In genomic region chr18:28125051-28125450, GRCh38 we compare ENCODE assay signal across 18 cellular contexts. TPM values are rescaled to one million over a fixed set of nuclear protein-coding genes. Genes with fewer than 3 reads are reported as not detected.
DNase-seq lines count a peak whose midpoint lies in the region; ATAC-seq, FAIRE-seq and TF ChIP-seq lines count a peak whose summit lies in the region.
"Had no signal": no experiment of that assay in that cellular context is flagged by ENCODE, and none has a peak within 500 bp of the region (broad histone marks: within the 10 kb centered on the region; RNA-seq: fewer than 3 reads in every experiment).

No MANE protein-coding gene starts in this region.

- in situ Hi-C loops in HepG2 (cut with HindIII; ENCODE audit: extremely low pct_ligation_motif_present, low pct_unique_long_range_greater_than_20kb), result no loop called here

- WGBS in HepG2 (ENCODE audit: low lambda C conversion rate), result 96% methylated on average over 3 of the region's 3 CpGs
- WGBS in right lobe of liver (ENCODE audit: insufficient coverage, low coverage, low lambda C conversion rate, missing lambda C conversion rate), result 65% methylated on average over 3 of the region's 3 CpGs
- 73% methylated on average over 3 of the region's 3 CpGs for WGBS in smooth muscle cell (ENCODE audit: low lambda C conversion rate)
- WGBS in ovary, 3 donors, result 18 to 33% (median 19%) methylated on average over 3 of the region's 3 CpGs

- H3K27me3 Mint-ChIP-seq in brain, result no peaks in the 10 kb centered on the region

- H3K79me2 ChIP-seq in HepG2 (ENCODE audit: insufficient read depth, low read length), result peaks cover 7% of the 10 kb centered on the region
- peaks cover 95% of the 10 kb centered on the region for H3K79me2 ChIP-seq in smooth muscle cell (ENCODE audit: low read depth)

- H3K4me3 ChIP-seq in HepG2 (replicated peaks in 1 of 3; ENCODE audit: insufficient read depth in 1 of 3, low read depth in 2 of 3, low read length in 3 of 3) (no peak overlapping the region), right lobe of liver (no peak overlapping the region), fibroblast of villous mesenchyme (ENCODE audit: low read depth, low read length) (no peak overlapping the region), smooth muscle cell (no peak overlapping the region), ovary (no peak overlapping the region)
- H3K4me3 ChIP-seq: PC-9 had no signal

- H3K36me3 ChIP-seq in HepG2 (replicated peaks in 1 of 2; ENCODE audit: control insufficient read depth in 1 of 2, insufficient read depth in 2 of 2, low read length in 2 of 2) (no peaks in the 10 kb centered on the region), right lobe of liver (no peaks in the 10 kb centered on the region), smooth muscle cell (ENCODE audit: low read depth) (no peaks in the 10 kb centered on the region), ovary (no peaks in the 10 kb centered on the region)

- no TSS peak for BruUV-seq in HepG2 (replicated peaks; lab: Mats Ljungman, UMichigan)

- H3K27ac Mint-ChIP-seq in brain, result peak overlapping the region in 4 of 5 experiments; percentile 54 to 90 (median 74)
- H3K27ac Mint-ChIP-seq: CD8-positive, alpha-beta T cell had no signal

- POLR2A ChIA-PET in HepG2 (lab: Yijun Ruan, JAX), result no interaction called here

- H3K4me2 ChIP-seq in HepG2 (ENCODE audit: low read depth, low read length) (no peak overlapping the region), smooth muscle cell (no peak overlapping the region)
- H3K4me2 ChIP-seq: PC-9 had no signal

- H3K4me3 Mint-ChIP-seq in brain, result peak overlapping the region in 2 of 5 experiments; percentile 40 to 74
- H3K4me3 Mint-ChIP-seq: CD8-positive, alpha-beta T cell had no signal

- no peak for TF ChIP-seq POLR2A in HepG2 (IDR thresholded peaks at IDR 0.05; ENCODE audit: insufficient read depth in 1 of 2, low read depth in 2 of 2, low read length in 2 of 2)
- TF ChIP-seq POLR2A in right lobe of liver (IDR thresholded peaks at IDR 0.05), result no peak
- no peak for TF ChIP-seq POLR2A in ovary (IDR thresholded peaks at IDR 0.05)

- peaks cover 90% of the 10 kb centered on the region for H3K4me1 Mint-ChIP-seq in brain

- FAIRE-seq in HepG2 (lab: Jason Lieb, UNC), result no peak

- TF ChIP-seq RAD21 in HepG2 (CRISPR knock-in tag; IDR thresholded peaks at IDR 0.05), result no peak

- ATAC-seq in HepG2 (no peak), right lobe of liver (no peak), GM21528 (IDR thresholded peaks at IDR 0.05; ENCODE audit: low FRiP score, unreplicated experiment) (no peak)
- ATAC-seq: CD8-positive, alpha-beta T cell had no signal

- TF ChIP-seq CTCF in HepG2 (CRISPR knock-in tag; IDR thresholded peaks at IDR 0.05), result no peak
- no peak for TF ChIP-seq CTCF in right lobe of liver (IDR thresholded peaks at IDR 0.05)
- TF ChIP-seq CTCF in brain (conservative IDR thresholded peaks at IDR 0.05), result no peak
- TF ChIP-seq CTCF in fibroblast of villous mesenchyme (IDR thresholded peaks at IDR 0.05; ENCODE audit: insufficient read depth, low read depth, low read length), result no peak
- TF ChIP-seq CTCF in smooth muscle cell (IDR thresholded peaks at IDR 0.05; ENCODE audit: borderline replicate concordance, insufficient read depth, poor library complexity, severe bottlenecking), result no peak
- no peak for TF ChIP-seq CTCF in ovary (IDR thresholded peaks at IDR 0.05)

- H3K9me3 ChIP-seq in HepG2 (ENCODE audit: low read length), result no peaks in the 10 kb centered on the region
- H3K9me3 ChIP-seq in right lobe of liver, result no peaks in the 10 kb centered on the region
- no peaks in the 10 kb centered on the region for H3K9me3 ChIP-seq in smooth muscle cell (replicated peaks; ENCODE audit: low read depth)
- no peaks in the 10 kb centered on the region for H3K9me3 ChIP-seq in ovary

- intact Hi-C loops in HepG2 (cut with micrococcal nuclease; ENCODE audit: unreplicated experiment) (loop anchor here (5.0 kb wide), 1 partner anchor 113 kb away; no protein-coding TSS in a partner anchor), right lobe of liver (cut with DNase I) (no loop called here), ovary (cut with DNase I) (no loop called here)

- H3F3A ChIP-seq in smooth muscle cell (ENCODE audit: low read depth), result peaks cover 5% of the 10 kb centered on the region

- H3K36me3 Mint-ChIP-seq in brain, result peaks cover 21% of the 10 kb centered on the region
- H3K36me3 Mint-ChIP-seq: CD8-positive, alpha-beta T cell had no signal

- H4K20me1 ChIP-seq in HepG2 (ENCODE audit: insufficient read depth, low read length) (no peaks in the 10 kb centered on the region), smooth muscle cell (ENCODE audit: low read depth) (peaks cover 15% of the 10 kb centered on the region)

- DNase-seq in HepG2 (ENCODE audit: low spot score) (no peak), right lobe of liver (no peak), fibroblast of villous mesenchyme (ENCODE audit: low read depth) (peak; percentile 27), smooth muscle cell (lab: John Stamatoyannopoulos, UW; ENCODE audit: unreplicated experiment) (no peak), ovary (no peak), NCI-H2196 treated with DMSO at 0.1 percent for 48 hours (lab: John Stamatoyannopoulos, UW; ENCODE audit: unreplicated experiment) (no peak)
- DNase-seq: CD8-positive, alpha-beta T cell; H7; Karpas-422; MM.1S; NCI-H1105; NCI-H1694 treated with DMSO at 0.1 percent for 48 hours; NCI-H446 treated with DMSO at 0.1 percent for 48 hours; NCI-H748 treated with DMSO at 0.1 percent for 48 hours; PC-9; SHP77 had no signal

- H3K27me3 ChIP-seq in HepG2 (ENCODE audit: control insufficient read depth in 1 of 2, insufficient read depth in 2 of 2, low read length in 2 of 2) (no peaks in the 10 kb centered on the region), right lobe of liver (no peaks in the 10 kb centered on the region), smooth muscle cell (ENCODE audit: low read depth) (no peaks in the 10 kb centered on the region), ovary (no peaks in the 10 kb centered on the region)

- H3K27ac ChIP-seq in HepG2 (ENCODE audit: extremely low read length, insufficient read depth, low read length), result no peak overlapping the region
- H3K27ac ChIP-seq in right lobe of liver, result peak overlapping the region in 1 of 3 donors; percentile 12
- peak overlapping the region; percentile 3 for H3K27ac ChIP-seq in smooth muscle cell (ENCODE audit: low read depth)
- H3K27ac ChIP-seq in ovary, result no peak overlapping the region
- H3K27ac ChIP-seq: PC-9 had no signal

- peaks cover 60% of the 10 kb centered on the region for H3K4me1 ChIP-seq in HepG2 (ENCODE audit: insufficient read depth, low read length)
- H3K4me1 ChIP-seq in right lobe of liver, result peaks cover 0 to 55% (median 21%) of the 10 kb centered on the region in 4 donors
- peaks cover 14% of the 10 kb centered on the region for H3K4me1 ChIP-seq in smooth muscle cell (ENCODE audit: low read depth)
- H3K4me1 ChIP-seq in ovary (ENCODE audit: insufficient read depth), result peaks cover 1% of the 10 kb centered on the region

- peaks cover 0 to 5% (median 3%) of the 10 kb centered on the region in 5 experiments for H3K9me3 Mint-ChIP-seq in brain

- H2AFZ ChIP-seq in HepG2 (ENCODE audit: low read length) (no peak overlapping the region), smooth muscle cell (ENCODE audit: low read depth) (no peak overlapping the region)
- H2AFZ ChIP-seq: PC-9 had no signal

- H3K9ac ChIP-seq in HepG2 (ENCODE audit: insufficient read depth, low read depth, low read length) (no peak overlapping the region), smooth muscle cell (ENCODE audit: low read depth) (no peak overlapping the region)

- TF ChIP-seq EP300 in HepG2 (IDR thresholded peaks at IDR 0.05; ENCODE audit: low read depth in 2 of 2, low read length in 2 of 2), result no peak
- no peak for TF ChIP-seq EP300 in HepG2 (CRISPR knock-in tag; IDR thresholded peaks at IDR 0.05; ENCODE audit: borderline replicate concordance)
- TF ChIP-seq EP300 in ovary (IDR thresholded peaks at IDR 0.05), result no peak

- CTCF ChIA-PET in HepG2 (lab: Yijun Ruan, JAX; ENCODE audit: low intra/inter-chr PET ratio, low total read pairs), result no interaction called here

TF ChIP-seq in HepG2, 621 proteins besides CTCF, POLR2A, EP300 and RAD21 (continues in another document):
- TF ChIP-seq ZFAT (CRISPR knock-in tag; conservative IDR thresholded peaks at IDR 0.05), result no peak

RNA-seq across cellular contexts. Expression of gene CDH2, which starts 51.9 kb away (rescaled TPM):
- 14.6 and 18.6 TPM in 2 replicates for total RNA-seq in HepG2 (2016; rRNA removed; fragmentation: Illumina TruSeq; extraction: Trizol)
- total RNA-seq in HepG2 (2016; cell fraction: cytosol; rRNA removed; fragmentation: Illumina TruSeq; extraction: Trizol; ENCODE audit: low read depth), result 2.2 TPM in 2 replicates
- 13.2 and 17.8 TPM in 2 replicates for total RNA-seq in HepG2 (2016; cell fraction: insoluble cytoplasmic fraction; rRNA removed; fragmentation: Illumina TruSeq; extraction: Trizol)
- total RNA-seq in HepG2 (2016; cell fraction: membrane; rRNA removed; fragmentation: Illumina TruSeq; extraction: Trizol), result 6.8 and 7.7 TPM in 2 replicates
- total RNA-seq in HepG2 (2016; cell fraction: nucleus; rRNA removed; fragmentation: Illumina TruSeq; extraction: Trizol), result 26.3 and 30.4 TPM in 2 replicates
- polyA plus RNA-seq in HepG2 (2011; rRNA removed), result 27.6 and 36.1 TPM in 2 replicates
- polyA plus RNA-seq in HepG2 (2011; cell fraction: cytosol; rRNA removed), result 26.1 and 29.9 TPM in 2 replicates
- polyA plus RNA-seq in HepG2 (2011; cell fraction: nucleus; rRNA removed), result 12.8 and 13.4 TPM in 2 replicates
- 71.4 and 72.2 TPM in 2 replicates for polyA plus RNA-seq in HepG2 (2012)
- polyA plus RNA-seq in HepG2 (2016; cell fraction: cytosol; fragmentation: Illumina TruSeq; extraction: Trizol; ENCODE audit: low read depth), result 1.3 TPM in 2 replicates
- 12.0 and 12.8 TPM in 2 replicates for polyA plus RNA-seq in HepG2 (2016; cell fraction: insoluble cytoplasmic fraction; fragmentation: Illumina TruSeq; extraction: Trizol; ENCODE audit: low read depth)
- 3.5 and 4.5 TPM in 2 replicates for polyA plus RNA-seq in HepG2 (2016; cell fraction: membrane; fragmentation: Illumina TruSeq; extraction: Trizol; ENCODE audit: low read depth)
- polyA plus RNA-seq in HepG2 (2016; cell fraction: nucleus; fragmentation: Illumina TruSeq; extraction: Trizol; ENCODE audit: insufficient read depth, low read depth), result 23.8 and 24.4 TPM in 2 replicates
- 0.23 and 58.1 TPM in 2 replicates for polyA minus RNA-seq in HepG2 (2011; rRNA and poly(A)+ RNA removed; ENCODE audit: low replicate concordance)
- 47.6 and 51.6 TPM in 2 replicates for polyA minus RNA-seq in HepG2 (2011; cell fraction: cytosol; rRNA and poly(A)+ RNA removed)
- polyA minus RNA-seq in HepG2 (2011; cell fraction: nucleus; rRNA and poly(A)+ RNA removed), result 50.2 and 52.5 TPM in 2 replicates
- 10 to 100 TPM; 32.3 to 46.8 (median 35.8) TPM for total RNA-seq in right lobe of liver
- polyA plus RNA-seq in brain (ENCODE audit: insufficient read depth, low read depth, low replicate concordance), result 85.4 TPM
- total RNA-seq in fibroblast of villous mesenchyme, result 74.7 and 89.2 TPM in 2 replicates
- 239 and 251 TPM in 2 replicates for total RNA-seq in smooth muscle cell
- 132 and 169 TPM in 2 replicates for polyA plus RNA-seq in smooth muscle cell
- total RNA-seq in ovary, result 10 to 100 TPM in 4 of 7 donors, 1 to 10 TPM in 3; 2.9 to 15.4 (median 10.1) TPM
- 10 to 100 TPM; 12.3 to 78.3 TPM for polyA plus RNA-seq in ovary
